ENCODE assay signal across 12 cellular contexts in the genomic region with DNA sequence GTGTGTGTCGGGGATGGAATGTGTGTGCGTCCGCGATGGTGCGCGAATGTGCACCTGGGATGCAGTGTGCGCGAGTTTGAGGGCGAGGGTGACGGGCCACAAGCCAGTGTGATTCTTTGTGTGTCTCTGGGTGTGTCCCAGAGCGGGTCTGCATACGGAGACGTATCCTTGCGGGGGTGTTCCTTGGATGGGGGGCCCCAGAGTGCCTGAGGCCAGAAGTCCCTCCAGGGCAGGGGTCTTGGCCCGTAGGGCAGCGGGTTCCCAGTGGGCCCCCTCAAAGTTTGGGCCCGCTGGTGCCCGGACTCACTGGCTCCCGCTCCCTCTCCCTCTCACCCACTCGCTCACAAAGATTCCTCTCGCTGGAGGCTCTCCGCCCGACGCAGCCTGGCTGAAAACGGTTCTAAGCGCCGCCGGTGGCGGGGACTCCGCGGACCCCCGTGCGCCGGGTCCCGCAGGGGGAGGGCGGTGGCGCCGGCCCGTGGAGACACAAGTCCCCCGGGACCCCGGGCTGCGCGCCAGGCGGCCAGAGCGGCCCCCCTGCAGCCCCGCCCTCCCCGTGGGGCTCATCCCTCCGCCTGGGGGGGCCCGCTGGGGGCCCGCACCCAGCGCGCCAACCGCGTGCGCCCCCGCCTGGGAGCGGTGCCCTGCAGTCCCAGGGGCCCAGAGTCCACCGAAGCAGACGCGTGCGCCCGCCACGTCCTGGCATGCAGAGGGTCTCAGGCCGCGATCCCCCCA. TPM values are rescaled to one million over a fixed set of nuclear protein-coding genes. Genes with fewer than 3 reads are reported as not detected.
DNase-seq lines count a peak whose midpoint lies in the region; ATAC-seq and TF ChIP-seq lines count a peak whose summit lies in the region.
"Had no signal": no experiment of that assay in that cellular context is flagged by ENCODE, and none has a peak within 500 bp of the region (broad histone marks: within the 10 kb centered on the region; RNA-seq: fewer than 3 reads in every experiment).

No MANE protein-coding gene starts in this region.

- H3K4me3 ChIP-seq in PC-3 (ENCODE audit: low read length), result no peak overlapping the region
- peak overlapping the region; percentile 39 to 56 (median 48) for H3K4me3 ChIP-seq in esophagus muscularis mucosa
- peak overlapping the region; percentile 30 for H3K4me3 ChIP-seq in skeletal muscle cell (ENCODE audit: low read depth, low read length)

- H3K79me2 ChIP-seq in PC-3 (ENCODE audit: low read length), result no peaks in the 10 kb centered on the region

- DNase-seq in GM20000 (ENCODE audit: low spot score) (peak; percentile 49), PC-3 (no peak), esophagus muscularis mucosa (ENCODE audit: extremely low spot score) (no peak), skeletal muscle cell (ENCODE audit: low read depth) (no peak), glomerular visceral epithelial cell (ENCODE audit: extremely low spot score) (no peak), SHP77 treated with DMSO at 0.1 percent for 48 hours (lab: John Stamatoyannopoulos, UW) (no peak), foreskin keratinocyte (no peak), NCI-H510A (lab: John Stamatoyannopoulos, UW) (no peak)
- DNase-seq: spleen; stimulated activated naive CD8-positive, alpha-beta T cell treated with anti-CD3 and anti-CD28 coated beads, Interleukin-15, Interleukin-2, amounts not matched to agents 100 U/mL and 50 U/mL, for 24 hours had no signal

- no peaks in the 10 kb centered on the region for H3K9me3 ChIP-seq in PC-3 (ENCODE audit: low read length)
- no peaks in the 10 kb centered on the region for H3K9me3 ChIP-seq in esophagus muscularis mucosa
- H3K9me3 ChIP-seq: spleen had no signal

- CTCF ChIA-PET in PC-3 (lab: Charles Lee), result no interaction called here

- no peak overlapping the region for H3K27ac ChIP-seq in PC-3 (ENCODE audit: low read length)
- peak overlapping the region in 1 of 4 donors; percentile 24 for H3K27ac ChIP-seq in esophagus muscularis mucosa (replicated peaks in 1 of 4)
- H3K27ac ChIP-seq in foreskin keratinocyte, result no peak overlapping the region
- H3K27ac ChIP-seq: spleen had no signal

- WGBS in esophagus muscularis mucosa, result 13% methylated on average over 7 of the region's 65 CpGs

- H2AFZ ChIP-seq in PC-3 (ENCODE audit: low read length), result no peak overlapping the region

- H3K9me2 ChIP-seq in PC-3 (replicated peaks; ENCODE audit: low read length), result no peaks in the 10 kb centered on the region

- peaks cover 5% of the 10 kb centered on the region for H3F3A ChIP-seq in PC-3 (ENCODE audit: low read length, unreplicated experiment)

- H3K4me2 ChIP-seq in PC-3 (ENCODE audit: low read length), result no peak overlapping the region

- intact Hi-C loops in PC-3 (cut with micrococcal nuclease), result loop anchor here (10.0 kb wide), 1 partner anchor 169 kb away; no protein-coding TSS in a partner anchor
- intact Hi-C loops in esophagus muscularis mucosa (cut with DNase I), result no loop called here

- no peak overlapping the region for H3K9ac ChIP-seq in PC-3 (ENCODE audit: low read length)

- no peak for TF ChIP-seq EP300 in esophagus muscularis mucosa (IDR thresholded peaks at IDR 0.05)

- H3K4me1 ChIP-seq in PC-3 (ENCODE audit: insufficient read depth, low read length) (no peaks in the 10 kb centered on the region; the same call in 1 of the 2 replicates), esophagus muscularis mucosa (peaks cover 22 to 52% (median 43%) of the 10 kb centered on the region in 4 donors), foreskin keratinocyte (no peaks in the 10 kb centered on the region)

- ATAC-seq in PC-3 (0 out of 2 replicates have a peak, but pooled peaks have one; percentile 20), foreskin keratinocyte (no peak)
- ATAC-seq: stimulated activated naive CD8-positive, alpha-beta T cell treated with anti-CD3 and anti-CD28 coated beads, Interleukin-15, Interleukin-2, amounts not matched to agents 100 U/mL and 50 U/mL, for 24 hours had no signal

- POLR2A ChIA-PET in PC-3 (lab: Charles Lee; ENCODE audit: unreplicated experiment), result no interaction called here

- no TSS peak for BruUV-seq in PC-3 (replicated peaks; lab: Mats Ljungman, UMichigan)

- H3K27me3 ChIP-seq in PC-3 (ENCODE audit: low read length) (peaks cover 59% of the 10 kb centered on the region), esophagus muscularis mucosa (peaks cover 10 to 97% (median 59%) of the 10 kb centered on the region in 4 donors), foreskin keratinocyte (peaks cover 82% of the 10 kb centered on the region)

- no peaks in the 10 kb centered on the region for H4K20me1 ChIP-seq in PC-3 (ENCODE audit: low read length)

- no peak for TF ChIP-seq POLR2A in esophagus muscularis mucosa (IDR thresholded peaks at IDR 0.05; ENCODE audit: low read depth)

- no peaks in the 10 kb centered on the region for H3K36me3 ChIP-seq in PC-3 (ENCODE audit: low read depth, low read length)
- H3K36me3 ChIP-seq in esophagus muscularis mucosa, result no peaks in the 10 kb centered on the region
- H3K36me3 ChIP-seq: spleen had no signal

- no peak for TF ChIP-seq CTCF in GM20000 (IDR thresholded peaks at IDR 0.05; ENCODE audit: extremely low read depth, missing control alignments)
- TF ChIP-seq CTCF in PC-3 (conservative IDR thresholded peaks at IDR 0.05; ENCODE audit: low read depth, low read length), result no peak
- no peak for TF ChIP-seq CTCF in esophagus muscularis mucosa (IDR thresholded peaks at IDR 0.05)
- no peak for TF ChIP-seq CTCF in foreskin keratinocyte (conservative IDR thresholded peaks at IDR 0.05)

RNA-seq across cellular contexts. Expression of a gene that starts 0.9 kb away (rescaled TPM):
- total RNA-seq in PC-3 (2014; rRNA removed), result 0.23 and 2.6 TPM in 2 replicates
- 100 to 1,000 TPM in 1 of 4 donors, 10 to 100 TPM in 3; 41.5 to 153 (median 59.6) TPM for total RNA-seq in esophagus muscularis mucosa
- total RNA-seq in foreskin keratinocyte, result 0.37 and 0.60 TPM in 2 replicates
- polyA plus RNA-seq in foreskin keratinocyte, result 0.13 and 0.20 TPM in 2 replicates
- total RNA-seq: activated T-helper 2 cell treated with anti-CD3 and anti-CD28 coated beads, Interferon-gamma antibody, Interleukin-2, Interleukin-4, amounts not matched to agents 10 μg/mL and 5 μg/mL and 100 μg/mL, durations not matched to agents 14 hours and 24 hours and 36 hours had no signal

RNA-seq across cellular contexts. Expression of a gene that starts 7.0 kb away (rescaled TPM):
- 0.17 and 0.44 TPM in 2 replicates for total RNA-seq in PC-3 (2014; rRNA removed)
- 1 to 10 TPM; 2.4 to 3.6 (median 2.8) TPM for total RNA-seq in esophagus muscularis mucosa
- not detected in 2 replicates for total RNA-seq in foreskin keratinocyte
- not detected in 2 replicates for polyA plus RNA-seq in foreskin keratinocyte
- total RNA-seq: activated T-helper 2 cell treated with anti-CD3 and anti-CD28 coated beads, Interferon-gamma antibody, Interleukin-2, Interleukin-4, amounts not matched to agents 10 μg/mL and 5 μg/mL and 100 μg/mL, durations not matched to agents 14 hours and 24 hours and 36 hours had no signal
- polyA plus RNA-seq: keratinocyte had no signal

RNA-seq across cellular contexts. Expression of a gene that starts 17.1 kb away (rescaled TPM):
- total RNA-seq in PC-3 (2014; rRNA removed), result 121 and 207 TPM in 2 replicates
- 10 to 100 TPM; 56.1 to 77.7 (median 67.0) TPM for total RNA-seq in esophagus muscularis mucosa
- 69.5 and 69.8 TPM in 2 replicates for total RNA-seq in foreskin keratinocyte
- polyA plus RNA-seq in foreskin keratinocyte, result 84.5 and 88.3 TPM in 2 replicates

RNA-seq across cellular contexts. Expression of a gene that starts 31.1 kb away (rescaled TPM):
- total RNA-seq in PC-3 (2014; rRNA removed) (8.4 and 12.7 TPM in 2 replicates), esophagus muscularis mucosa (10 to 100 TPM in 2 of 4 donors, 1 to 10 TPM in 2; 9.1 to 19.0 (median 13.5) TPM), foreskin keratinocyte (2.4 and 2.8 TPM in 2 replicates)
- polyA plus RNA-seq in foreskin keratinocyte, result 1.5 and 1.8 TPM in 2 replicates

RNA-seq across cellular contexts. Expression of a gene that starts 34.1 kb away (rescaled TPM):
- total RNA-seq in PC-3 (2014; rRNA removed) (871 and 1,108 TPM in 2 replicates), esophagus muscularis mucosa (100 to 1,000 TPM; 560 to 800 (median 665) TPM), foreskin keratinocyte (1,160 and 1,167 TPM in 2 replicates)
- 1,727 and 1,808 TPM in 2 replicates for polyA plus RNA-seq in foreskin keratinocyte

Comparison
In these comparisons a context has a peak if more than half of its experiments do, and no peak if none do; other contexts are left out.
1. RNA of a gene that starts 0.9 kb away (total RNA-seq): 41.5 to 153 TPM in esophagus muscularis mucosa; 0.23 to 2.6 TPM in PC-3 and 0.37 to 0.60 TPM in foreskin keratinocyte; every median in the first group is over 10 times any median in the second.